ENCODE assay signal across 20 cellular contexts in genomic region chr12:6696690-6697583, GRCh38. TPM values are rescaled to one million over a fixed set of nuclear protein-coding genes. Genes with fewer than 3 reads are reported as not detected.
DNase-seq lines count a peak whose midpoint lies in the region; ATAC-seq, FAIRE-seq and TF ChIP-seq lines count a peak whose summit lies in the region.
"Had no signal": no experiment of that assay in that cellular context is flagged by ENCODE, and none has a peak within 500 bp of the region (broad histone marks: within the 10 kb centered on the region; RNA-seq: fewer than 3 reads in every experiment).

No MANE protein-coding gene starts in this region.

- no peaks in the 10 kb centered on the region for H3K9me3 Mint-ChIP-seq in activated T-helper 1 cell treated with anti-CD3 and anti-CD28 coated beads, Interleukin-12 subunit alpha, Interleukin-12 subunit beta, Interleukin-2, Interleukin-4 antibody, amounts not matched to agents 30 ng/mL and 10 ng/mL and 1 ng/mL, durations not matched to agents 14 hours and 24 hours and 36 hours
- no peaks in the 10 kb centered on the region for H3K9me3 Mint-ChIP-seq in neural progenitor cell
- peaks cover 0 to 1% (median 0%) of the 10 kb centered on the region in 11 donors for H3K9me3 Mint-ChIP-seq in naive thymus-derived CD4-positive, alpha-beta T cell

- ATAC-seq in naive thymus-derived CD4-positive, alpha-beta T cell: no peak
- no peak for ATAC-seq in esophagus mucosa

- intact Hi-C loops in activated T-helper 1 cell treated with anti-CD3 and anti-CD28 coated beads, Interleukin-12 subunit alpha, Interleukin-12 subunit beta, Interleukin-2, Interleukin-4 antibody, amounts not matched to agents 30 ng/mL and 10 ng/mL and 1 ng/mL, durations not matched to agents 14 hours and 24 hours and 36 hours (cut with micrococcal nuclease): no loop called here
- intact Hi-C loops in naive thymus-derived CD4-positive, alpha-beta T cell (cut with micrococcal nuclease): no loop called here

- H3K4me3 ChIP-seq in Loucy (ENCODE audit: low read length, poor library complexity, severe bottlenecking): no peak overlapping the region
- no peak overlapping the region for H3K4me3 ChIP-seq in neural progenitor cell
- H3K4me3 ChIP-seq in naive thymus-derived CD4-positive, alpha-beta T cell (ENCODE audit: low read length): no peak overlapping the region
- H3K4me3 ChIP-seq: psoas muscle, tibial artery had no signal

- H3K79me2 ChIP-seq in Loucy (ENCODE audit: insufficient read depth, low read length): no peaks in the 10 kb centered on the region
- peaks cover 19% of the 10 kb centered on the region for H3K79me2 ChIP-seq in neural progenitor cell (ENCODE audit: low read depth)

- POLR2A ChIA-PET in naive thymus-derived CD4-positive, alpha-beta T cell (lab: Charles Lee): interaction anchor here (0.5 to 0.6 kb wide), 2 partner anchors 29 to 79 kb away, joined by 3 read pairs; no protein-coding TSS in a partner anchor

- H3K36me3 Mint-ChIP-seq in activated T-helper 1 cell treated with anti-CD3 and anti-CD28 coated beads, Interleukin-12 subunit alpha, Interleukin-12 subunit beta, Interleukin-2, Interleukin-4 antibody, amounts not matched to agents 30 ng/mL and 10 ng/mL and 1 ng/mL, durations not matched to agents 14 hours and 24 hours and 36 hours (ENCODE audit: low read depth): no peaks in the 10 kb centered on the region
- H3K36me3 Mint-ChIP-seq in neural progenitor cell: peaks cover 11% of the 10 kb centered on the region
- peaks cover 0 to 4% (median 0%) of the 10 kb centered on the region in 5 donors for H3K36me3 Mint-ChIP-seq in naive thymus-derived CD4-positive, alpha-beta T cell

- H3K9ac ChIP-seq in Loucy (ENCODE audit: low read depth, low read length, poor library complexity, severe bottlenecking): peak overlapping the region; percentile 43
- H3K9ac ChIP-seq in neural progenitor cell: no peak overlapping the region

- H2AFZ ChIP-seq in Loucy (ENCODE audit: low read length) (no peak overlapping the region), neural progenitor cell (replicated peaks) (no peak overlapping the region)

- H3K9me3 ChIP-seq in Loucy (ENCODE audit: insufficient read depth, low read depth, low read length): no peaks in the 10 kb centered on the region
- H3K9me3 ChIP-seq in neural progenitor cell (ENCODE audit: low read depth): no peaks in the 10 kb centered on the region
- H3K9me3 ChIP-seq in naive thymus-derived CD4-positive, alpha-beta T cell (ENCODE audit: control insufficient read depth in 2 of 3, low read length in 3 of 3): no peaks in the 10 kb centered on the region
- H3K9me3 ChIP-seq: psoas muscle, tibial artery had no signal

- H4K20me1 ChIP-seq in Loucy (ENCODE audit: insufficient read depth, low read length, poor library complexity, severe bottlenecking) (no peaks in the 10 kb centered on the region), neural progenitor cell (ENCODE audit: low read depth) (no peaks in the 10 kb centered on the region)

- peak overlapping the region; percentile 6 for H3K27ac Mint-ChIP-seq in activated T-helper 1 cell treated with anti-CD3 and anti-CD28 coated beads, Interleukin-12 subunit alpha, Interleukin-12 subunit beta, Interleukin-2, Interleukin-4 antibody, amounts not matched to agents 30 ng/mL and 10 ng/mL and 1 ng/mL, durations not matched to agents 14 hours and 24 hours and 36 hours
- peak overlapping the region; percentile 1 for H3K27ac Mint-ChIP-seq in neural progenitor cell
- peak overlapping the region in 4 of 9 donors; percentile 6 to 32 (median 16) for H3K27ac Mint-ChIP-seq in naive thymus-derived CD4-positive, alpha-beta T cell

- DNase-seq in GM12891 (ENCODE audit: insufficient read length, low spot score) (peak; percentile 52), neural progenitor cell (ENCODE audit: low spot score) (no peak), AG20443 (ENCODE audit: low spot score) (no peak)
- DNase-seq in activated T-helper 1 cell treated with anti-CD3 and anti-CD28 coated beads, Interleukin-12 subunit alpha, Interleukin-12 subunit beta, Interleukin-2, Interleukin-4 antibody, amounts not matched to agents 30 ng/mL and 10 ng/mL and 1 ng/mL, durations not matched to agents 14 hours and 24 hours and 36 hours (ENCODE audit: low spot score): no peak
- no peak for DNase-seq in naive thymus-derived CD4-positive, alpha-beta T cell
- DNase-seq in stimulated activated CD4-positive, alpha-beta T cell treated with anti-CD3 and anti-CD28 coated beads, Interleukin-1b, Interleukin-23, amount 100 ng/mL, for 48 hours: no peak
- DNase-seq: activated CD4-positive, CD25-positive, alpha-beta regulatory T cell; activated CD8-positive, alpha-beta memory T cell treated with anti-CD3 and anti-CD28 coated beads, Interleukin-2, amount 50 U/mL, for 4 hours; C1 segment of cervical spinal cord; cerebellar nuclear complex; psoas muscle; tibial artery had no signal

- no peak for TF ChIP-seq POLR2A in GM12891 (IDR thresholded peaks at IDR 0.05; ENCODE audit: low read depth, low read length)

- H3K36me3 ChIP-seq in Loucy (ENCODE audit: insufficient read depth, low read length) (no peaks in the 10 kb centered on the region), neural progenitor cell (no peaks in the 10 kb centered on the region)
- H3K36me3 ChIP-seq in naive thymus-derived CD4-positive, alpha-beta T cell (ENCODE audit: control insufficient read depth in 2 of 3, insufficient read depth in 3 of 3, low read length in 3 of 3): peaks cover 0 to 4% (median 0%) of the 10 kb centered on the region in 3 experiments
- H3K36me3 ChIP-seq: tibial artery had no signal

- peak; percentile 86 for FAIRE-seq in GM12891 (lab: Jason Lieb, UNC)
- FAIRE-seq: endometrium had no signal

- H3K4me3 Mint-ChIP-seq in activated T-helper 1 cell treated with anti-CD3 and anti-CD28 coated beads, Interleukin-12 subunit alpha, Interleukin-12 subunit beta, Interleukin-2, Interleukin-4 antibody, amounts not matched to agents 30 ng/mL and 10 ng/mL and 1 ng/mL, durations not matched to agents 14 hours and 24 hours and 36 hours: no peak overlapping the region
- no peak overlapping the region for H3K4me3 Mint-ChIP-seq in neural progenitor cell
- no peak overlapping the region for H3K4me3 Mint-ChIP-seq in naive thymus-derived CD4-positive, alpha-beta T cell

- H3F3A ChIP-seq in Loucy (ENCODE audit: low read depth) (no peaks in the 10 kb centered on the region), neural progenitor cell (ENCODE audit: low read depth) (peaks cover 29% of the 10 kb centered on the region)

- H3K27me3 ChIP-seq in Loucy (ENCODE audit: insufficient read depth, low read length, poor library complexity, severe bottlenecking) (no peaks in the 10 kb centered on the region), neural progenitor cell (peaks cover 12% of the 10 kb centered on the region)
- peaks cover 0 to 6% of the 10 kb centered on the region in 2 donors for H3K27me3 ChIP-seq in naive thymus-derived CD4-positive, alpha-beta T cell (ENCODE audit: control insufficient read depth in 2 of 2, insufficient read depth in 2 of 2, low read length in 2 of 2)

- CTCF ChIA-PET in naive thymus-derived CD4-positive, alpha-beta T cell (lab: Charles Lee): interaction anchor here (0.8 kb wide), 1 partner anchor 37 kb away, joined by 3 read pairs; no protein-coding TSS in a partner anchor

- H3K27me3 Mint-ChIP-seq in activated T-helper 1 cell treated with anti-CD3 and anti-CD28 coated beads, Interleukin-12 subunit alpha, Interleukin-12 subunit beta, Interleukin-2, Interleukin-4 antibody, amounts not matched to agents 30 ng/mL and 10 ng/mL and 1 ng/mL, durations not matched to agents 14 hours and 24 hours and 36 hours (ENCODE audit: insufficient read depth): peaks cover 39% of the 10 kb centered on the region
- H3K27me3 Mint-ChIP-seq in neural progenitor cell (ENCODE audit: insufficient read depth, low read depth): peaks cover 19% of the 10 kb centered on the region
- peaks cover 0 to 40% (median 21%) of the 10 kb centered on the region in 5 donors for H3K27me3 Mint-ChIP-seq in naive thymus-derived CD4-positive, alpha-beta T cell

- H3K4me1 ChIP-seq in Loucy (ENCODE audit: insufficient read depth, low read length, poor library complexity, severe bottlenecking) (peaks cover 18% of the 10 kb centered on the region), neural progenitor cell (peaks cover 13% of the 10 kb centered on the region)
- peaks cover 5 to 8% of the 10 kb centered on the region in 2 donors for H3K4me1 ChIP-seq in naive thymus-derived CD4-positive, alpha-beta T cell (ENCODE audit: control insufficient read depth in 2 of 2, insufficient read depth in 2 of 2, low read length in 2 of 2)
- H3K4me1 ChIP-seq: psoas muscle had no signal

- H3K4me2 ChIP-seq in Loucy (ENCODE audit: low read depth, low read length, poor library complexity, severe bottlenecking): no peak overlapping the region
- no peak overlapping the region for H3K4me2 ChIP-seq in neural progenitor cell

- peaks cover 6% of the 10 kb centered on the region for H3K4me1 Mint-ChIP-seq in activated T-helper 1 cell treated with anti-CD3 and anti-CD28 coated beads, Interleukin-12 subunit alpha, Interleukin-12 subunit beta, Interleukin-2, Interleukin-4 antibody, amounts not matched to agents 30 ng/mL and 10 ng/mL and 1 ng/mL, durations not matched to agents 14 hours and 24 hours and 36 hours (ENCODE audit: low read depth)
- H3K4me1 Mint-ChIP-seq in neural progenitor cell: peaks cover 41% of the 10 kb centered on the region
- peaks cover 9 to 38% (median 28%) of the 10 kb centered on the region in 7 donors for H3K4me1 Mint-ChIP-seq in naive thymus-derived CD4-positive, alpha-beta T cell

- H3K27ac ChIP-seq in neural progenitor cell: no peak overlapping the region
- H3K27ac ChIP-seq in naive thymus-derived CD4-positive, alpha-beta T cell (ENCODE audit: low read depth, low read length): no peak overlapping the region
- H3K27ac ChIP-seq: HL-60, psoas muscle, tibial artery had no signal

- TF ChIP-seq CTCF in Loucy (conservative IDR thresholded peaks at IDR 0.05; ENCODE audit: low read length) (no peak), neural progenitor cell (IDR thresholded peaks at IDR 0.05) (no peak)

- H3K9me2 ChIP-seq in Loucy (replicated peaks; ENCODE audit: low read depth, low read length): no peaks in the 10 kb centered on the region

RNA-seq across cellular contexts. Expression of gene PIANP, which starts 3.7 kb away (rescaled TPM):
- polyA plus RNA-seq in GM12891 (2012; ENCODE audit: low read depth, missing spikeins): 0.23 TPM
- total RNA-seq in activated T-helper 1 cell treated with anti-CD3 and anti-CD28 coated beads, Interleukin-12 subunit alpha, Interleukin-12 subunit beta, Interleukin-2, Interleukin-4 antibody, amounts not matched to agents 30 ng/mL and 10 ng/mL and 1 ng/mL, durations not matched to agents 14 hours and 24 hours and 36 hours: 0.07 and 0.08 TPM in 2 replicates
- total RNA-seq in neural progenitor cell (ENCODE audit: low replicate concordance) (0.32 and 1.7 TPM in 2 replicates), esophagus mucosa (not detected)
- total RNA-seq in naive thymus-derived CD4-positive, alpha-beta T cell: 1 to 10 TPM in 3 of 5 experiments, under 1 TPM in 1, not detected in 1; 0.64 to 1.7 (median 1.2) TPM
- polyA plus RNA-seq in naive thymus-derived CD4-positive, alpha-beta T cell: under 1 TPM; 0.22 to 0.53 TPM
- total RNA-seq: H4, mononuclear cell had no signal
- polyA plus RNA-seq: keratinocyte had no signal

RNA-seq across cellular contexts. Expression of gene ZNF384, which starts 7.8 kb away (rescaled TPM):
- 43.3 TPM for polyA plus RNA-seq in GM12891 (2012; ENCODE audit: low read depth, missing spikeins)
- 79.6 and 89.8 TPM in 2 replicates for total RNA-seq in activated T-helper 1 cell treated with anti-CD3 and anti-CD28 coated beads, Interleukin-12 subunit alpha, Interleukin-12 subunit beta, Interleukin-2, Interleukin-4 antibody, amounts not matched to agents 30 ng/mL and 10 ng/mL and 1 ng/mL, durations not matched to agents 14 hours and 24 hours and 36 hours
- total RNA-seq in neural progenitor cell (ENCODE audit: low replicate concordance) (38.0 and 52.0 TPM in 2 replicates), esophagus mucosa (22.8 TPM)
- 10 to 100 TPM; 62.8 to 98.2 (median 85.4) TPM for total RNA-seq in naive thymus-derived CD4-positive, alpha-beta T cell
- 10 to 100 TPM; 23.8 to 36.8 TPM for polyA plus RNA-seq in naive thymus-derived CD4-positive, alpha-beta T cell

RNA-seq across cellular contexts. Expression of gene COPS7A, which starts 26.9 kb away (rescaled TPM):
- 36.6 TPM for polyA plus RNA-seq in GM12891 (2012; ENCODE audit: low read depth, missing spikeins)
- 34.6 and 36.2 TPM in 2 replicates for total RNA-seq in activated T-helper 1 cell treated with anti-CD3 and anti-CD28 coated beads, Interleukin-12 subunit alpha, Interleukin-12 subunit beta, Interleukin-2, Interleukin-4 antibody, amounts not matched to agents 30 ng/mL and 10 ng/mL and 1 ng/mL, durations not matched to agents 14 hours and 24 hours and 36 hours
- 24.5 and 41.8 TPM in 2 replicates for total RNA-seq in neural progenitor cell (ENCODE audit: low replicate concordance)
- total RNA-seq in naive thymus-derived CD4-positive, alpha-beta T cell: 10 to 100 TPM; 21.9 to 38.7 (median 30.1) TPM
- 10 to 100 TPM; 43.0 to 48.0 TPM for polyA plus RNA-seq in naive thymus-derived CD4-positive, alpha-beta T cell
- total RNA-seq in esophagus mucosa: 54.3 TPM

RNA-seq across cellular contexts. Expression of gene ING4, which starts 34.0 kb away (rescaled TPM):
- polyA plus RNA-seq in GM12891 (2012; ENCODE audit: low read depth, missing spikeins): 35.4 TPM
- total RNA-seq in activated T-helper 1 cell treated with anti-CD3 and anti-CD28 coated beads, Interleukin-12 subunit alpha, Interleukin-12 subunit beta, Interleukin-2, Interleukin-4 antibody, amounts not matched to agents 30 ng/mL and 10 ng/mL and 1 ng/mL, durations not matched to agents 14 hours and 24 hours and 36 hours: 14.6 and 15.0 TPM in 2 replicates
- total RNA-seq in neural progenitor cell (ENCODE audit: low replicate concordance): 101 and 135 TPM in 2 replicates
- 100 to 1,000 TPM in 1 of 5 experiments, 10 to 100 TPM in 4; 33.1 to 101 (median 39.6) TPM for total RNA-seq in naive thymus-derived CD4-positive, alpha-beta T cell
- polyA plus RNA-seq in naive thymus-derived CD4-positive, alpha-beta T cell: 100 to 1,000 TPM; 103 to 106 TPM
- total RNA-seq in esophagus mucosa: 15.4 TPM

RNA-seq across cellular contexts. Expression of gene ACRBP, which starts 49.7 kb away (rescaled TPM):
- polyA plus RNA-seq in GM12891 (2012; ENCODE audit: low read depth, missing spikeins): 0.87 TPM
- 0.83 and 1.0 TPM in 2 replicates for total RNA-seq in activated T-helper 1 cell treated with anti-CD3 and anti-CD28 coated beads, Interleukin-12 subunit alpha, Interleukin-12 subunit beta, Interleukin-2, Interleukin-4 antibody, amounts not matched to agents 30 ng/mL and 10 ng/mL and 1 ng/mL, durations not matched to agents 14 hours and 24 hours and 36 hours
- 2.7 and 3.8 TPM in 2 replicates for total RNA-seq in neural progenitor cell (ENCODE audit: low replicate concordance)
- 10 to 100 TPM in 2 of 5 experiments, 1 to 10 TPM in 3; 2.3 to 23.0 (median 6.6) TPM for total RNA-seq in naive thymus-derived CD4-positive, alpha-beta T cell
- 1 to 10 TPM in 1 of 2 donors, under 1 TPM in 1; 0.27 to 1.1 TPM for polyA plus RNA-seq in naive thymus-derived CD4-positive, alpha-beta T cell
- total RNA-seq in esophagus mucosa: 0.56 TPM
- total RNA-seq: Daoy, H4 had no signal
